In the genomic region with DNA sequence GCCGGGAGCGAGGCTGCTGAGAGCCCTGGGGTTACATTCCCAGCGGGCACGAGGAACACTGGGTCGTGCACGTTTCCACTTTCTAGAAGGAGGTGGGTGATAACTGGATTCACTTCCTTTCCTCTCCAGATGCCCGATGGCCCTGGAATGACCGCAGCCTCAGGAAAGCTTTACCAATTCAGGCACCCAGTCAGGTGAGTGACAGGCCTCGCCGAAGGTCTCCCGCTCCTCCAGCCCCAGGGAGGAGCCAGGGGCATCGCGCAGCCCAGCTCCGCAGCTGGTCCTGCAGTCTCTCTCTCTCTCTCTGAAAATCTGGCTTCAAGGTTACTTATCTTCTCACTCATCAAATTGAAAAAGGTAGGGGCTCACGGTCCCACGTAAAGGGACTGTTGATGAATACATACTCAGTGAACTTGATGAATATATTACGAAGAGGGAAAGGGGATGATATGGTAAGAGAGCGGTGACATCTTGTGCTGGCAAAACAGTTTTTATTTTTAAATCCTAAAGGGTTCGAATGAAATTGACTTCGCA, we compare ENCODE assay signal across 9 cellular contexts. TPM values are rescaled to one million over a fixed set of nuclear protein-coding genes. Genes with fewer than 3 reads are reported as not detected.
DNase-seq lines count a peak whose midpoint lies in the region; ATAC-seq, FAIRE-seq and TF ChIP-seq lines count a peak whose summit lies in the region.
"Had no signal": no experiment of that assay in that cellular context is flagged by ENCODE, and none has a peak within 500 bp of the region (broad histone marks: within the 10 kb centered on the region; RNA-seq: fewer than 3 reads in every experiment).

No MANE protein-coding gene starts in this region.

- no peaks in the 10 kb centered on the region for H3K9me3 ChIP-seq in SK-N-SH
- no peaks in the 10 kb centered on the region for H3K9me3 ChIP-seq in iPS-15b (ENCODE audit: control insufficient read depth, insufficient read depth, low read length)
- H3K9me3 ChIP-seq in testis = no peaks in the 10 kb centered on the region

- H3K9me3 Mint-ChIP-seq in activated naive CD4-positive, alpha-beta T cell treated with anti-CD3 and anti-CD28 coated beads, Interleukin-2, amount 50 U/mL, for 24 hours = no peaks in the 10 kb centered on the region
- H3K9me3 Mint-ChIP-seq in activated naive CD4-positive, alpha-beta T cell treated with anti-CD3 and anti-CD28 coated beads, Interleukin-2, amount 10 ng/mL, durations not matched to agents 7 days and 5 days = no peaks in the 10 kb centered on the region

- 0 out of 2 replicates have a peak, but pooled peaks have one; percentile 5 for TF ChIP-seq RAD21 in SK-N-SH (IDR thresholded peaks at IDR 0.05; ENCODE audit: low read length)

- peak overlapping the region; percentile 57 to 59; a peak in 3 of 4 replicates for H3K4me3 ChIP-seq in SK-N-SH (ENCODE audit: low read depth in 2 of 2, low read length in 1 of 2)
- H3K4me3 ChIP-seq in iPS-15b (ENCODE audit: low read depth, low read length) = peak overlapping the region; percentile 87
- H3K4me3 ChIP-seq in testis = peak overlapping the region; percentile 46 to 60

- H3K9ac ChIP-seq in SK-N-SH (no peak overlapping the region), iPS-15b (ENCODE audit: low read depth, low read length) (no peak overlapping the region)

- no peak overlapping the region for H2AFZ ChIP-seq in SK-N-SH (ENCODE audit: low read depth)

- DNase-seq in activated naive CD4-positive, alpha-beta T cell treated with anti-CD3 and anti-CD28 coated beads, Interleukin-2, amount 10 ng/mL, durations not matched to agents 7 days and 5 days = no peak
- DNase-seq in SK-N-SH (peak; percentile 65), testis (no peak), dermis blood vessel endothelial cell (no peak), frontal cortex (ENCODE audit: low spot score in 2 of 2) (no peak)

- no peak for TF ChIP-seq CTCF in SK-N-SH (IDR thresholded peaks at IDR 0.05)
- TF ChIP-seq CTCF in testis (IDR thresholded peaks at IDR 0.05) = no peak

- H3K36me3 ChIP-seq in SK-N-SH (replicated peaks in 1 of 2; ENCODE audit: control insufficient read depth in 1 of 2, insufficient read depth in 2 of 2, low read length in 1 of 2) = no peaks in the 10 kb centered on the region
- H3K36me3 ChIP-seq in iPS-15b (ENCODE audit: control insufficient read depth, insufficient read depth, low read length) = no peaks in the 10 kb centered on the region
- H3K36me3 ChIP-seq in testis (ENCODE audit: low read depth, missing control alignments) = no peaks in the 10 kb centered on the region

- CTCF ChIA-PET in activated naive CD4-positive, alpha-beta T cell treated with anti-CD3 and anti-CD28 coated beads, Interleukin-2, amount 10 ng/mL, durations not matched to agents 7 days and 5 days (lab: Charles Lee) = no interaction called here
- CTCF ChIA-PET in SK-N-SH (lab: Yijun Ruan, JAX) = interaction anchor here (1.0 kb wide), 1 partner anchor 238 kb away, joined by 3 read pairs; no protein-coding TSS in a partner anchor

- H3K36me3 Mint-ChIP-seq in activated naive CD4-positive, alpha-beta T cell treated with anti-CD3 and anti-CD28 coated beads, Interleukin-2, amount 50 U/mL, for 24 hours = no peaks in the 10 kb centered on the region
- H3K36me3 Mint-ChIP-seq in activated naive CD4-positive, alpha-beta T cell treated with anti-CD3 and anti-CD28 coated beads, Interleukin-2, amount 10 ng/mL, durations not matched to agents 7 days and 5 days = no peaks in the 10 kb centered on the region

- no peak for TF ChIP-seq POLR2A in testis (IDR thresholded peaks at IDR 0.05)

- H3K27me3 Mint-ChIP-seq in activated naive CD4-positive, alpha-beta T cell treated with anti-CD3 and anti-CD28 coated beads, Interleukin-2, amount 50 U/mL, for 24 hours = peaks cover 45% of the 10 kb centered on the region
- H3K27me3 Mint-ChIP-seq in activated naive CD4-positive, alpha-beta T cell treated with anti-CD3 and anti-CD28 coated beads, Interleukin-2, amount 10 ng/mL, durations not matched to agents 7 days and 5 days = peaks cover 46% of the 10 kb centered on the region

- H3F3A ChIP-seq in SK-N-SH (replicated peaks; ENCODE audit: insufficient read depth) = no peaks in the 10 kb centered on the region

- H3K4me1 ChIP-seq in SK-N-SH (ENCODE audit: control insufficient read depth in 1 of 2, insufficient read depth in 2 of 2, low read depth in 1 of 2, low read length in 1 of 2) (peaks cover 0 to 11% of the 10 kb centered on the region in 2 experiments; a peak in 2 of 4 replicates), iPS-15b (ENCODE audit: control insufficient read depth, insufficient read depth, low read length) (peaks cover 4% of the 10 kb centered on the region), testis (no peaks in the 10 kb centered on the region)

- no peaks in the 10 kb centered on the region for H3K9me2 ChIP-seq in SK-N-SH

- WGBS in SK-N-SH (ENCODE audit: low lambda C conversion rate) = 15% methylated on average over 19 of the region's 20 CpGs
- WGBS in testis, 2 donors = 11 to 13% methylated on average over 14 to 20 of the region's 20 CpGs

- peak overlapping the region; percentile 56 for H3K4me3 Mint-ChIP-seq in activated naive CD4-positive, alpha-beta T cell treated with anti-CD3 and anti-CD28 coated beads, Interleukin-2, amount 50 U/mL, for 24 hours
- H3K4me3 Mint-ChIP-seq in activated naive CD4-positive, alpha-beta T cell treated with anti-CD3 and anti-CD28 coated beads, Interleukin-2, amount 10 ng/mL, durations not matched to agents 7 days and 5 days = no peak overlapping the region

- peak overlapping the region; percentile 65 for H3K4me2 ChIP-seq in SK-N-SH

- no peak for TF ChIP-seq EP300 in SK-N-SH (IDR thresholded peaks at IDR 0.05; ENCODE audit: borderline replicate concordance in 1 of 2, low read depth in 1 of 2, low read length in 1 of 2)

- peaks cover 14% of the 10 kb centered on the region for H3K4me1 Mint-ChIP-seq in activated naive CD4-positive, alpha-beta T cell treated with anti-CD3 and anti-CD28 coated beads, Interleukin-2, amount 50 U/mL, for 24 hours
- peaks cover 11% of the 10 kb centered on the region for H3K4me1 Mint-ChIP-seq in activated naive CD4-positive, alpha-beta T cell treated with anti-CD3 and anti-CD28 coated beads, Interleukin-2, amount 10 ng/mL, durations not matched to agents 7 days and 5 days

- peak overlapping the region in 1 of 2 experiments; percentile 87; a peak in 2 of 4 replicates for H3K27ac ChIP-seq in SK-N-SH (ENCODE audit: low read depth in 2 of 2, low read length in 1 of 2)
- no peak overlapping the region for H3K27ac ChIP-seq in testis

- intact Hi-C loops in testis (cut with DNase I; ENCODE audit: low total_unique reads) = no loop called here

- POLR2A ChIA-PET in SK-N-SH (lab: Yijun Ruan, JAX) = interaction anchor here (1.1 to 2.8 kb wide), 3 partner anchors 145 to 373 kb away, joined by 3 to 27 read pairs (median 14); partner anchors contain the start of genes CEP162 and SNAP91

- H3K27me3 ChIP-seq in SK-N-SH (ENCODE audit: insufficient read depth) (peaks cover 33% of the 10 kb centered on the region), iPS-15b (ENCODE audit: control insufficient read depth, insufficient read depth, low read length) (peaks cover 51% of the 10 kb centered on the region), testis (no peaks in the 10 kb centered on the region)

- no peak for ATAC-seq in GM21737 (IDR thresholded peaks at IDR 0.05; ENCODE audit: unreplicated experiment)

- H4K20me1 ChIP-seq in SK-N-SH (ENCODE audit: insufficient read depth) = no peaks in the 10 kb centered on the region

- H3K79me2 ChIP-seq in SK-N-SH (ENCODE audit: insufficient read depth) = no peaks in the 10 kb centered on the region

- no peak overlapping the region for H3K27ac Mint-ChIP-seq in activated naive CD4-positive, alpha-beta T cell treated with anti-CD3 and anti-CD28 coated beads, Interleukin-2, amount 50 U/mL, for 24 hours
- H3K27ac Mint-ChIP-seq in activated naive CD4-positive, alpha-beta T cell treated with anti-CD3 and anti-CD28 coated beads, Interleukin-2, amount 10 ng/mL, durations not matched to agents 7 days and 5 days = no peak overlapping the region

- no peak for FAIRE-seq in frontal cortex (lab: Jason Lieb, UNC)
- FAIRE-seq: TTC549 had no signal

TF ChIP-seq in SK-N-SH, 30 proteins besides CTCF, POLR2A, EP300 and RAD21:
- TF ChIP-seq MEF2A (IDR thresholded peaks at IDR 0.05; ENCODE audit: borderline replicate concordance, low read depth) = no peak
- peak; percentile 64 for TF ChIP-seq GATA2 (CRISPR knock-in tag; IDR thresholded peaks at IDR 0.05)
- TF ChIP-seq RXRA (IDR thresholded peaks at IDR 0.05; ENCODE audit: borderline replicate concordance, low read depth) = no peak

RNA-seq across cellular contexts. Expression of gene RIPPLY2, which starts 0.9 kb away (rescaled TPM):
- polyA plus RNA-seq in SK-N-SH (2012; rRNA removed) (0.33 and 1.3 TPM in 2 replicates), testis (ENCODE audit: insufficient read depth, low read depth, low replicate concordance) (0.96 TPM)
- 0.53 and 1.3 TPM in 2 replicates for polyA plus RNA-seq in SK-N-SH (2012; cell fraction: cytosol; rRNA removed)
- polyA plus RNA-seq in SK-N-SH (2012; cell fraction: nucleus; rRNA removed) = 0.14 and 0.65 TPM in 2 replicates
- total RNA-seq in testis (1 to 10 TPM in 1 of 2 donors, under 1 TPM in 1; 0.63 to 2.1 TPM), dermis blood vessel endothelial cell (0.42 TPM in 1 of 2 replicates, not detected in the other), frontal cortex (21.6 TPM)

RNA-seq across cellular contexts. Expression of gene CYB5R4, which starts 5.5 kb away (rescaled TPM):
- polyA plus RNA-seq in SK-N-SH (2012; rRNA removed) (3.3 and 4.4 TPM in 2 replicates), testis (ENCODE audit: insufficient read depth, low read depth, low replicate concordance) (53.5 TPM)
- polyA plus RNA-seq in SK-N-SH (2012; cell fraction: cytosol; rRNA removed) = 6.2 and 6.5 TPM in 2 replicates
- polyA plus RNA-seq in SK-N-SH (2012; cell fraction: nucleus; rRNA removed) = 1.4 and 2.3 TPM in 2 replicates
- total RNA-seq in testis (10 to 100 TPM; 18.2 to 20.5 TPM), dermis blood vessel endothelial cell (2.9 and 13.7 TPM in 2 replicates), frontal cortex (6.9 TPM)
